Comparison of ENCODE assay signal across 14 cellular contexts in the genomic region with DNA sequence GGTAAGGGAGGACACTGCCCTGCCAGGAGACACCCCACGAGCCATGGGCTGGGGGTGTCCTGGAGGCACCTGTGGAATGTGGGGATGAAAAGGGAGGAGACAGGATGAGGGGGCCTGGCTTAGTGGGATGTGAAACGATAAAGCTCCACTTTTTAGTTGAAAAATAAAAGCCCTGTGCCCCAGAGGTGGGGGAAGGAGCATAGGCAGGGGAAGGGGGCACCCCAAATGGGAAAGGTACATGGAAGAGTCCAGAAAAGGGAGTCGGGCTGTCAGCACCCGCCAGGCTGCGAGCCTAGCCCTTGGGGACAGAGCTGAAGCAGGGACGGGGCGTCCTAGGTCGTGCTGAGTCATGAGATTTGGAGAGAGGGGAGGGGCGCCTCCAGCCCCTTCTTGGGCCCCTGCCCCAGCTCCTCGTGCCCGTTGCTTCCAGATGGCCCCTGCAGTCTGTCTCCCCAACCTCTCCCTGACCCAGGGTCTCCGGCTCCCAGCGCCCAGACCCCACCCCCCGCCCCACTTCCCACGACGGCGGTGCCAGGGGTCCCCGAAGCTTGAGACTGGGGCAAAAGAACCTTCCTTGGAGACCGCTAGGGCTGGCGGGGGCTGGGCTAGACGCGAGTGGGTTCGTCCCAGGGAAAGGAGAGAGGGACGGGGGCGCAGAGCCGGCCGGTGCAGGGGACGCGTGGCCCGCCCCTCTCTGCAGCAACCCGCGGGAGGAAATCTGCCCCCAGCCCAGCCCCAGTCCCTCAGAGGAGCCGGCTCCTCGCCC. TPM values are rescaled to one million over a fixed set of nuclear protein-coding genes. Genes with fewer than 3 reads are reported as not detected.
A peak's percentile ranks its signal among the peaks of the same experiment; 100 is the strongest.
DNase-seq lines count a peak whose midpoint lies in the region; TF ChIP-seq lines count a peak whose summit lies in the region.
"Had no signal": no experiment of that assay in that cellular context is flagged by ENCODE, and none has a peak within 500 bp of the region (broad histone marks: within the 10 kb centered on the region; RNA-seq: fewer than 3 reads in every experiment).

No MANE protein-coding gene starts in this region.

- peaks cover 68% of the 10 kb centered on the region for H3K27me3 Mint-ChIP-seq in chondrocyte (ENCODE audit: low read depth)
- peaks cover 71% of the 10 kb centered on the region for H3K27me3 Mint-ChIP-seq in activated T-helper 2 cell treated with anti-CD3 and anti-CD28 coated beads, Interferon-gamma antibody, Interleukin-2, Interleukin-4, amounts not matched to agents 10 μg/mL and 5 μg/mL and 100 μg/mL, durations not matched to agents 14 hours and 24 hours and 36 hours (ENCODE audit: low read depth)

- no peaks in the 10 kb centered on the region for H3K9me3 Mint-ChIP-seq in chondrocyte (ENCODE audit: low read depth)
- H3K9me3 Mint-ChIP-seq in activated T-helper 2 cell treated with anti-CD3 and anti-CD28 coated beads, Interferon-gamma antibody, Interleukin-2, Interleukin-4, amounts not matched to agents 10 μg/mL and 5 μg/mL and 100 μg/mL, durations not matched to agents 14 hours and 24 hours and 36 hours, result no peaks in the 10 kb centered on the region

- intact Hi-C loops in activated T-helper 2 cell treated with anti-CD3 and anti-CD28 coated beads, Interferon-gamma antibody, Interleukin-2, Interleukin-4, amounts not matched to agents 10 μg/mL and 5 μg/mL and 100 μg/mL, durations not matched to agents 14 hours and 24 hours and 36 hours (cut with micrococcal nuclease), result no loop called here

- 2% methylated on average over 24 of the region's 34 CpGs for WGBS in suprapubic skin

- no peak for TF ChIP-seq EP300 in suprapubic skin (IDR thresholded peaks at IDR 0.05)

- peaks cover 10% of the 10 kb centered on the region for H3K4me1 Mint-ChIP-seq in chondrocyte (ENCODE audit: low read depth)
- H3K4me1 Mint-ChIP-seq in activated T-helper 2 cell treated with anti-CD3 and anti-CD28 coated beads, Interferon-gamma antibody, Interleukin-2, Interleukin-4, amounts not matched to agents 10 μg/mL and 5 μg/mL and 100 μg/mL, durations not matched to agents 14 hours and 24 hours and 36 hours (ENCODE audit: low read depth), result no peaks in the 10 kb centered on the region

- no peak overlapping the region for H3K27ac Mint-ChIP-seq in chondrocyte (ENCODE audit: unreplicated experiment)
- no peak overlapping the region for H3K27ac Mint-ChIP-seq in activated T-helper 2 cell treated with anti-CD3 and anti-CD28 coated beads, Interferon-gamma antibody, Interleukin-2, Interleukin-4, amounts not matched to agents 10 μg/mL and 5 μg/mL and 100 μg/mL, durations not matched to agents 14 hours and 24 hours and 36 hours
- H3K27ac Mint-ChIP-seq: activated CD8-positive, alpha-beta T cell treated with anti-CD3 and anti-CD28 coated beads, Interleukin-2, amount 10 ng/mL, durations not matched to agents 7 days and 5 days had no signal

- H3K27ac ChIP-seq in suprapubic skin, result no peak overlapping the region
- H3K27ac ChIP-seq: 22Rv1 had no signal

- H3K9me3 ChIP-seq in suprapubic skin, result no peaks in the 10 kb centered on the region

- peak overlapping the region; percentile 59 for H3K4me3 Mint-ChIP-seq in chondrocyte (ENCODE audit: unreplicated experiment)
- H3K4me3 Mint-ChIP-seq in activated T-helper 2 cell treated with anti-CD3 and anti-CD28 coated beads, Interferon-gamma antibody, Interleukin-2, Interleukin-4, amounts not matched to agents 10 μg/mL and 5 μg/mL and 100 μg/mL, durations not matched to agents 14 hours and 24 hours and 36 hours (ENCODE audit: low read depth), result no peak overlapping the region
- H3K4me3 Mint-ChIP-seq: activated CD8-positive, alpha-beta T cell treated with anti-CD3 and anti-CD28 coated beads, Interleukin-2, amount 10 ng/mL, durations not matched to agents 7 days and 5 days had no signal

- H3K36me3 Mint-ChIP-seq in chondrocyte (ENCODE audit: low read depth), result peaks cover 2% of the 10 kb centered on the region
- H3K36me3 Mint-ChIP-seq in activated T-helper 2 cell treated with anti-CD3 and anti-CD28 coated beads, Interferon-gamma antibody, Interleukin-2, Interleukin-4, amounts not matched to agents 10 μg/mL and 5 μg/mL and 100 μg/mL, durations not matched to agents 14 hours and 24 hours and 36 hours (ENCODE audit: low read depth), result no peaks in the 10 kb centered on the region

- no peak for TF ChIP-seq CTCF in chondrocyte (IDR thresholded peaks at IDR 0.05)
- TF ChIP-seq CTCF in suprapubic skin (IDR thresholded peaks at IDR 0.05), result no peak

- H3K4me1 ChIP-seq in suprapubic skin, result peaks cover 18% of the 10 kb centered on the region

- no peaks in the 10 kb centered on the region for H3K36me3 ChIP-seq in suprapubic skin

- no peak for TF ChIP-seq POLR2A in suprapubic skin (IDR thresholded peaks at IDR 0.05)

- H3K4me3 ChIP-seq in suprapubic skin, result peak overlapping the region; percentile 46

- H3K27me3 ChIP-seq in suprapubic skin, result peaks cover 71% of the 10 kb centered on the region

- DNase-seq in DMS 273 (lab: John Stamatoyannopoulos, UW; ENCODE audit: unreplicated experiment) (peak; percentile 37), DMS 273 treated with DMSO at 0.1 percent for 48 hours (lab: John Stamatoyannopoulos, UW) (no peak), chondrocyte (ENCODE audit: low spot score) (no peak), mesenteric fat pad (ENCODE audit: low spot score) (peak; percentile 85), suprapubic skin (ENCODE audit: low spot score in 2 of 2) (peak in 1 of 2 donors; percentile 35), GM19238 (ENCODE audit: insufficient read length, low spot score) (no peak), NCI-H510A (lab: John Stamatoyannopoulos, UW) (no peak)
- DNase-seq in activated T-helper 2 cell treated with anti-CD3 and anti-CD28 coated beads, Interferon-gamma antibody, Interleukin-2, Interleukin-4, amounts not matched to agents 10 μg/mL and 5 μg/mL and 100 μg/mL, durations not matched to agents 14 hours and 24 hours and 36 hours (ENCODE audit: low spot score), result no peak
- DNase-seq: amniotic stem cell; stimulated activated naive CD4-positive, alpha-beta T cell treated with Interleukin-2 at 50 U/mL for 16 hours had no signal

RNA-seq across cellular contexts. Expression of gene SYT2, which starts 0.8 kb away (rescaled TPM):
- total RNA-seq in chondrocyte (0.07 TPM in 1 of 3 replicates, not detected in the others), mesenteric fat pad (not detected), suprapubic skin (under 1 TPM in 1 of 4 donors, not detected in 3; 0.11 TPM)
- total RNA-seq in activated T-helper 2 cell treated with anti-CD3 and anti-CD28 coated beads, Interferon-gamma antibody, Interleukin-2, Interleukin-4, amounts not matched to agents 10 μg/mL and 5 μg/mL and 100 μg/mL, durations not matched to agents 14 hours and 24 hours and 36 hours, result not detected in 2 replicates
- total RNA-seq: activated CD8-positive, alpha-beta T cell treated with anti-CD3 and anti-CD28 coated beads, Interleukin-2, amount 10 ng/mL, durations not matched to agents 7 days and 5 days; Daoy; liver had no signal

Comparison
In these comparisons a context has a peak if more than half of its experiments do, and no peak if none do; other contexts are left out.
1. DNase-seq: peak in DMS 273 (single experiment) and mesenteric fat pad (single experiment); none in DMS 273 treated with DMSO at 0.1 percent for 48 hours (single experiment), chondrocyte (single experiment), activated T-helper 2 cell treated with anti-CD3 and anti-CD28 coated beads, Interferon-gamma antibody, Interleukin-2, Interleukin-4, amounts not matched to agents 10 μg/mL and 5 μg/mL and 100 μg/mL, durations not matched to agents 14 hours and 24 hours and 36 hours (single experiment), GM19238 (single experiment) and NCI-H510A (single experiment).